1 cellular context compared by ENCODE assay signal in genomic region chr17:58344791-58345157, GRCh38.
TF ChIP-seq lines count a peak whose summit lies in the region.

No MANE protein-coding gene starts in this region.

TF ChIP-seq in GM23338, 12 proteins besides CTCF, POLR2A, EP300 and RAD21 (continued from another document):
- TF ChIP-seq ZNF462 (CRISPR knock-in tag; IDR thresholded peaks at IDR 0.05) = no peak
- TF ChIP-seq POLR2AphosphoS5 (IDR thresholded peaks at IDR 0.05; ENCODE audit: low read depth) = no peak
- no peak for TF ChIP-seq EZH2 (IDR thresholded peaks at IDR 0.05; ENCODE audit: low read depth, unreplicated experiment)
- TF ChIP-seq JUNB (IDR thresholded peaks at IDR 0.05; ENCODE audit: unreplicated experiment) = no peak
- no peak for TF ChIP-seq ETS1 (IDR thresholded peaks at IDR 0.05)
- no peak for TF ChIP-seq ZNF331 (CRISPR knock-in tag; IDR thresholded peaks at IDR 0.05; ENCODE audit: low read depth)
- TF ChIP-seq STAT1 (IDR thresholded peaks at IDR 0.05; ENCODE audit: unreplicated experiment) = no peak
